Comparison of ENCODE assay signal across 10 cellular contexts in the genomic region with DNA sequence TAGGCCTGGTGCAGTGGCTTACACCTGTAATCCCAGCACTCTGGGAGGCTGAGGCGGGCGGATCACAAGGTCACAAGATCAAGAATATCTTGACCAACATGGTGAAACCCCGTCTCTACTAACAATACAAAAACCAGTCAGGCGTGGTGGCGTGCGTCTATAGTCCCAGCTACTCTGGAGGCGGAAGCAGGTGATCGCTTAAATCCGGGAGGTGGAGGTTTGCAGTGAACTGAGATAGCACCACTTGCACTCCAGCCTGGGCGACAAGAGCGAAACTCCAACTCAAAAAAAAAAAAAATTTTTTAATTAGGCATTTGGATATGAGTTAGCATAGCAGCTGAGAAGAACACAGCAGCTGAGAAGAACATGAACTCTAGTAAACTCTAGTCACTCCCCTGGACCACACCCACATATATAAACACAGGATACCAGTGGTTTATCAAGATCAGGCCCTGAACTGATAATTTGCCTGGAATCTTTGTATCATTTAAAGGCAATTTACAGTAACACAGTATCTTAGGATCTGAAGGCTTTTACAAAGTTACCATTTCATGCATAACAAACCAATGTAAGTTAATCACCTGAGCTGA. TPM values are rescaled to one million over a fixed set of nuclear protein-coding genes. Genes with fewer than 3 reads are reported as not detected.
A peak's percentile ranks its signal among the peaks of the same experiment; 100 is the strongest.
DNase-seq lines count a peak whose midpoint lies in the region; ATAC-seq and TF ChIP-seq lines count a peak whose summit lies in the region.
"Had no signal": no experiment of that assay in that cellular context is flagged by ENCODE, and none has a peak within 500 bp of the region (broad histone marks: within the 10 kb centered on the region; RNA-seq: fewer than 3 reads in every experiment).

No MANE protein-coding gene starts in this region.

- POLR2A ChIA-PET in Panc1 (lab: Charles Lee) = interaction anchor here (0.6 kb wide), 2 partner anchors 438 to 458 kb away, joined by 3 read pairs; no protein-coding TSS in a partner anchor

- in situ Hi-C loops in Panc1 (cut with HindIII; ENCODE audit: low pct_unique_long_range_greater_than_20kb, low sequenced_read_pairs) = no loop called here

- H3K27me3 ChIP-seq in CD4-positive, CD25-positive, alpha-beta regulatory T cell (ENCODE audit: control insufficient read depth, insufficient read depth, low read length) = no peaks in the 10 kb centered on the region
- no peaks in the 10 kb centered on the region for H3K27me3 ChIP-seq in Panc1 (ENCODE audit: control insufficient read depth, insufficient read depth, low read length)

- H3K27ac Mint-ChIP-seq in CD4-positive, CD25-positive, alpha-beta regulatory T cell = peak overlapping the region in 2 of 3 donors; percentile 32
- H3K27ac Mint-ChIP-seq in activated CD8-positive, alpha-beta memory T cell treated with anti-CD3 and anti-CD28 coated beads, Interleukin-2, amount 10 ng/mL, durations not matched to agents 7 days and 5 days = no peak overlapping the region
- no peak overlapping the region for H3K27ac Mint-ChIP-seq in activated naive CD4-positive, alpha-beta T cell treated with anti-CD3 and anti-CD28 coated beads, Interleukin-2, amount 10 ng/mL, durations not matched to agents 7 days and 5 days
- no peak overlapping the region for H3K27ac Mint-ChIP-seq in activated T-cell treated with anti-CD3 and anti-CD28 coated beads, Interleukin-2, amount 50 U/mL, for 72 hours
- H3K27ac Mint-ChIP-seq: naive thymus-derived CD8-positive, alpha-beta T cell had no signal

- TF ChIP-seq CTCF in Panc1 (IDR thresholded peaks at IDR 0.05) = no peak

- H3K4me3 Mint-ChIP-seq in CD4-positive, CD25-positive, alpha-beta regulatory T cell = peak overlapping the region; percentile 50 to 91 (median 68)
- no peak overlapping the region for H3K4me3 Mint-ChIP-seq in activated CD8-positive, alpha-beta memory T cell treated with anti-CD3 and anti-CD28 coated beads, Interleukin-2, amount 10 ng/mL, durations not matched to agents 7 days and 5 days
- no peak overlapping the region for H3K4me3 Mint-ChIP-seq in activated naive CD4-positive, alpha-beta T cell treated with anti-CD3 and anti-CD28 coated beads, Interleukin-2, amount 10 ng/mL, durations not matched to agents 7 days and 5 days
- H3K4me3 Mint-ChIP-seq in activated T-cell treated with anti-CD3 and anti-CD28 coated beads, Interleukin-2, amount 50 U/mL, for 72 hours = no peak overlapping the region

- no TSS peak for BruUV-seq in Panc1 (replicated peaks; lab: Mats Ljungman, UMichigan)

- no peaks in the 10 kb centered on the region for H3K9me3 ChIP-seq in CD4-positive, CD25-positive, alpha-beta regulatory T cell (ENCODE audit: control insufficient read depth in 2 of 2, low read length in 2 of 2)
- no peaks in the 10 kb centered on the region for H3K9me3 ChIP-seq in Panc1 (ENCODE audit: control insufficient read depth, insufficient read depth, low read depth, low read length)

- H3K4me1 ChIP-seq in CD4-positive, CD25-positive, alpha-beta regulatory T cell (ENCODE audit: control insufficient read depth, insufficient read depth, low read length, poor library complexity, severe bottlenecking) = peaks cover 20% of the 10 kb centered on the region
- peaks cover 11% of the 10 kb centered on the region for H3K4me1 ChIP-seq in Panc1 (ENCODE audit: control insufficient read depth, insufficient read depth, low read length)

- intact Hi-C loops in Panc1 (cut with micrococcal nuclease; ENCODE audit: unreplicated experiment) = no loop called here
- intact Hi-C loops in left colon (cut with DNase I, micrococcal nuclease) = loop anchor here in 1 of 2 donors (10.0 kb wide), 1 partner anchor 127 kb away; no protein-coding TSS in a partner anchor

- peaks cover 15 to 42% (median 27%) of the 10 kb centered on the region in 4 donors for H3K4me1 Mint-ChIP-seq in CD4-positive, CD25-positive, alpha-beta regulatory T cell
- peaks cover 6% of the 10 kb centered on the region for H3K4me1 Mint-ChIP-seq in activated CD8-positive, alpha-beta memory T cell treated with anti-CD3 and anti-CD28 coated beads, Interleukin-2, amount 10 ng/mL, durations not matched to agents 7 days and 5 days
- peaks cover 21% of the 10 kb centered on the region for H3K4me1 Mint-ChIP-seq in activated naive CD4-positive, alpha-beta T cell treated with anti-CD3 and anti-CD28 coated beads, Interleukin-2, amount 10 ng/mL, durations not matched to agents 7 days and 5 days
- H3K4me1 Mint-ChIP-seq in activated T-cell treated with anti-CD3 and anti-CD28 coated beads, Interleukin-2, amount 50 U/mL, for 72 hours (ENCODE audit: low read depth) = peaks cover 16% of the 10 kb centered on the region

- CTCF ChIA-PET in Panc1 (lab: Charles Lee) = interaction anchor here (0.7 kb wide), 1 partner anchor 1042 kb away, joined by 5 read pairs; no protein-coding TSS in a partner anchor
- CTCF ChIA-PET in activated CD8-positive, alpha-beta memory T cell treated with anti-CD3 and anti-CD28 coated beads, Interleukin-2, amount 10 ng/mL, durations not matched to agents 7 days and 5 days (lab: Charles Lee) = interaction anchor here (0.7 to 1.2 kb wide), 2 partner anchors 183 to 199 kb away, joined by 3 read pairs; no protein-coding TSS in a partner anchor
- CTCF ChIA-PET in activated naive CD4-positive, alpha-beta T cell treated with anti-CD3 and anti-CD28 coated beads, Interleukin-2, amount 10 ng/mL, durations not matched to agents 7 days and 5 days (lab: Charles Lee) = interaction anchor here (0.8 kb wide), 1 partner anchor 183 kb away, joined by 4 read pairs; no protein-coding TSS in a partner anchor

- H3K27me3 Mint-ChIP-seq in CD4-positive, CD25-positive, alpha-beta regulatory T cell = no peaks in the 10 kb centered on the region
- H3K27me3 Mint-ChIP-seq in activated CD8-positive, alpha-beta memory T cell treated with anti-CD3 and anti-CD28 coated beads, Interleukin-2, amount 10 ng/mL, durations not matched to agents 7 days and 5 days = peaks cover 3% of the 10 kb centered on the region
- H3K27me3 Mint-ChIP-seq in activated naive CD4-positive, alpha-beta T cell treated with anti-CD3 and anti-CD28 coated beads, Interleukin-2, amount 10 ng/mL, durations not matched to agents 7 days and 5 days = no peaks in the 10 kb centered on the region
- no peaks in the 10 kb centered on the region for H3K27me3 Mint-ChIP-seq in activated T-cell treated with anti-CD3 and anti-CD28 coated beads, Interleukin-2, amount 50 U/mL, for 72 hours (ENCODE audit: low read depth)
- H3K27me3 Mint-ChIP-seq: naive thymus-derived CD8-positive, alpha-beta T cell had no signal

- no peaks in the 10 kb centered on the region for H3K36me3 ChIP-seq in CD4-positive, CD25-positive, alpha-beta regulatory T cell (ENCODE audit: control insufficient read depth, insufficient read depth, low read length)
- no peaks in the 10 kb centered on the region; the same call in 1 of the 2 replicates for H3K36me3 ChIP-seq in Panc1 (ENCODE audit: control insufficient read depth, insufficient read depth, low read length)

- DNase-seq in CD4-positive, CD25-positive, alpha-beta regulatory T cell = peak in 2 of 3 donors; percentile 63 to 81
- DNase-seq in Panc1 (ENCODE audit: low read depth, low spot score) = no peak
- peak; percentile 78 to 83 for DNase-seq in left colon
- no peak for DNase-seq in activated CD8-positive, alpha-beta memory T cell treated with anti-CD3 and anti-CD28 coated beads, Interleukin-2, amount 10 ng/mL, durations not matched to agents 7 days and 5 days
- no peak for DNase-seq in activated naive CD4-positive, alpha-beta T cell treated with anti-CD3 and anti-CD28 coated beads, Interleukin-2, amount 10 ng/mL, durations not matched to agents 7 days and 5 days
- no peak for DNase-seq in activated T-cell treated with anti-CD3 and anti-CD28 coated beads, Interleukin-2, amount 50 U/mL, for 72 hours
- no peak for DNase-seq in NCI-H446 treated with DMSO at 0.1 percent for 48 hours (lab: John Stamatoyannopoulos, UW)
- DNase-seq: foreskin melanocyte had no signal

- no peaks in the 10 kb centered on the region for H3K9me3 Mint-ChIP-seq in CD4-positive, CD25-positive, alpha-beta regulatory T cell
- H3K9me3 Mint-ChIP-seq in activated CD8-positive, alpha-beta memory T cell treated with anti-CD3 and anti-CD28 coated beads, Interleukin-2, amount 10 ng/mL, durations not matched to agents 7 days and 5 days (ENCODE audit: low read depth) = no peaks in the 10 kb centered on the region
- no peaks in the 10 kb centered on the region for H3K9me3 Mint-ChIP-seq in activated naive CD4-positive, alpha-beta T cell treated with anti-CD3 and anti-CD28 coated beads, Interleukin-2, amount 10 ng/mL, durations not matched to agents 7 days and 5 days
- no peaks in the 10 kb centered on the region for H3K9me3 Mint-ChIP-seq in activated T-cell treated with anti-CD3 and anti-CD28 coated beads, Interleukin-2, amount 50 U/mL, for 72 hours
- H3K9me3 Mint-ChIP-seq: naive thymus-derived CD8-positive, alpha-beta T cell had no signal

- H3K27ac ChIP-seq in CD4-positive, CD25-positive, alpha-beta regulatory T cell (ENCODE audit: insufficient read depth, low read length, poor library complexity, severe bottlenecking) = no peak overlapping the region
- H3K27ac ChIP-seq in Panc1 (ENCODE audit: low read length) = peak overlapping the region; percentile 52; the same call in 1 of the 2 replicates

- ATAC-seq in CD4-positive, CD25-positive, alpha-beta regulatory T cell (ENCODE audit: low read depth in 2 of 2) = peak; percentile 31 to 60
- peak; percentile 26 for ATAC-seq in GM21825 (IDR thresholded peaks at IDR 0.05; ENCODE audit: unreplicated experiment)
- ATAC-seq in Panc1 = no peak
- ATAC-seq in left colon = peak; percentile 72
- no peak for ATAC-seq in activated CD8-positive, alpha-beta memory T cell treated with anti-CD3 and anti-CD28 coated beads, Interleukin-2, amount 10 ng/mL, durations not matched to agents 7 days and 5 days
- no peak for ATAC-seq in activated T-cell treated with anti-CD3 and anti-CD28 coated beads, Interleukin-2, amount 50 U/mL, for 72 hours (replicated peaks in 1 of 2)

- peak overlapping the region; percentile 77 for H3K4me3 ChIP-seq in CD4-positive, CD25-positive, alpha-beta regulatory T cell (ENCODE audit: low read depth, low read length)
- H3K4me3 ChIP-seq in Panc1 (ENCODE audit: low read depth in 2 of 2, low read length in 2 of 2) = no peak overlapping the region

- H3K36me3 Mint-ChIP-seq in CD4-positive, CD25-positive, alpha-beta regulatory T cell = no peaks in the 10 kb centered on the region
- H3K36me3 Mint-ChIP-seq in activated CD8-positive, alpha-beta memory T cell treated with anti-CD3 and anti-CD28 coated beads, Interleukin-2, amount 10 ng/mL, durations not matched to agents 7 days and 5 days = no peaks in the 10 kb centered on the region
- H3K36me3 Mint-ChIP-seq in activated naive CD4-positive, alpha-beta T cell treated with anti-CD3 and anti-CD28 coated beads, Interleukin-2, amount 10 ng/mL, durations not matched to agents 7 days and 5 days = no peaks in the 10 kb centered on the region
- H3K36me3 Mint-ChIP-seq in activated T-cell treated with anti-CD3 and anti-CD28 coated beads, Interleukin-2, amount 50 U/mL, for 72 hours (ENCODE audit: insufficient read depth in 2 of 2) = no peaks in the 10 kb centered on the region
- H3K36me3 Mint-ChIP-seq: naive thymus-derived CD8-positive, alpha-beta T cell had no signal

RNA-seq across cellular contexts. Expression of a gene that starts 4.6 kb away (rescaled TPM):
- total RNA-seq in CD4-positive, CD25-positive, alpha-beta regulatory T cell = 39.6 TPM
- 10 to 100 TPM; 17.1 to 24.2 (median 21.3) TPM for polyA plus RNA-seq in CD4-positive, CD25-positive, alpha-beta regulatory T cell
- 46.0 TPM for total RNA-seq in Panc1 (2021; ENCODE audit: unreplicated experiment)
- 21.3 TPM for polyA plus RNA-seq in Panc1 (2012; ENCODE audit: insufficient read length)
- 10 to 100 TPM; 32.3 to 49.2 TPM for total RNA-seq in left colon
- 10 to 100 TPM; 14.4 to 21.6 TPM for total RNA-seq in activated CD8-positive, alpha-beta memory T cell treated with anti-CD3 and anti-CD28 coated beads, Interleukin-2, amount 10 ng/mL, durations not matched to agents 7 days and 5 days
- 10 to 100 TPM; 11.7 to 15.1 TPM for total RNA-seq in activated T-cell treated with anti-CD3 and anti-CD28 coated beads, Interleukin-2, amount 50 U/mL, for 72 hours

Comparison
In these comparisons a context has a peak if more than half of its experiments do, and no peak if none do; other contexts are left out.
1. ATAC-seq: peak in CD4-positive, CD25-positive, alpha-beta regulatory T cell (2 of 2), GM21825 (single experiment) and left colon (single experiment); none in Panc1 (single experiment), activated CD8-positive, alpha-beta memory T cell treated with anti-CD3 and anti-CD28 coated beads, Interleukin-2, amount 10 ng/mL, durations not matched to agents 7 days and 5 days (single experiment) and activated T-cell treated with anti-CD3 and anti-CD28 coated beads, Interleukin-2, amount 50 U/mL, for 72 hours (0 of 2).
2. DNase-seq: peak in CD4-positive, CD25-positive, alpha-beta regulatory T cell (2 of 3) and left colon (2 of 2); none in Panc1 (single experiment), activated CD8-positive, alpha-beta memory T cell treated with anti-CD3 and anti-CD28 coated beads, Interleukin-2, amount 10 ng/mL, durations not matched to agents 7 days and 5 days (single experiment), activated naive CD4-positive, alpha-beta T cell treated with anti-CD3 and anti-CD28 coated beads, Interleukin-2, amount 10 ng/mL, durations not matched to agents 7 days and 5 days (single experiment), activated T-cell treated with anti-CD3 and anti-CD28 coated beads, Interleukin-2, amount 50 U/mL, for 72 hours (0 of 2) and NCI-H446 treated with DMSO at 0.1 percent for 48 hours (single experiment).
3. H3K27ac Mint-ChIP-seq: peak in CD4-positive, CD25-positive, alpha-beta regulatory T cell (2 of 3); none in activated CD8-positive, alpha-beta memory T cell treated with anti-CD3 and anti-CD28 coated beads, Interleukin-2, amount 10 ng/mL, durations not matched to agents 7 days and 5 days (single experiment), activated naive CD4-positive, alpha-beta T cell treated with anti-CD3 and anti-CD28 coated beads, Interleukin-2, amount 10 ng/mL, durations not matched to agents 7 days and 5 days (single experiment) and activated T-cell treated with anti-CD3 and anti-CD28 coated beads, Interleukin-2, amount 50 U/mL, for 72 hours (single experiment).
4. H3K4me3 Mint-ChIP-seq: peak in CD4-positive, CD25-positive, alpha-beta regulatory T cell (4 of 4); none in activated CD8-positive, alpha-beta memory T cell treated with anti-CD3 and anti-CD28 coated beads, Interleukin-2, amount 10 ng/mL, durations not matched to agents 7 days and 5 days (single experiment), activated naive CD4-positive, alpha-beta T cell treated with anti-CD3 and anti-CD28 coated beads, Interleukin-2, amount 10 ng/mL, durations not matched to agents 7 days and 5 days (single experiment) and activated T-cell treated with anti-CD3 and anti-CD28 coated beads, Interleukin-2, amount 50 U/mL, for 72 hours (0 of 2).